In genomic region chr2:219252570-219252899, GRCh38 we compare ENCODE assay signal across 8 cellular contexts. TPM values are rescaled to one million over a fixed set of nuclear protein-coding genes. Genes with fewer than 3 reads are reported as not detected.
DNase-seq lines count a peak whose midpoint lies in the region; ATAC-seq, FAIRE-seq and TF ChIP-seq lines count a peak whose summit lies in the region.

No MANE protein-coding gene starts in this region.

- no peaks in the 10 kb centered on the region for H3K27me3 ChIP-seq in RWPE2 (ENCODE audit: insufficient read depth, poor library complexity, severe bottlenecking)
- H3K27me3 ChIP-seq in pancreas, result no peaks in the 10 kb centered on the region

- H3K27ac ChIP-seq in RWPE2 (ENCODE audit: poor library complexity, severe bottlenecking) (peak overlapping the region; percentile 97), pancreas (peak overlapping the region; percentile 13 to 89 (median 68))

- no peak for DNase-seq in RWPE2 (ENCODE audit: low spot score)
- peak in 1 of 3 experiments; percentile 34 for DNase-seq in effector memory CD8-positive, alpha-beta T cell
- DNase-seq in pancreas, result no peak
- no peak for DNase-seq in islet precursor cell
- DNase-seq in SIG-M5 (lab: John Stamatoyannopoulos, UW), result no peak
- no peak for DNase-seq in NCI-H226

- peaks cover 35% of the 10 kb centered on the region for H3K36me3 ChIP-seq in RWPE2 (ENCODE audit: low read depth)
- H3K36me3 ChIP-seq in pancreas, result peaks cover 0 to 5% (median 0%) of the 10 kb centered on the region in 3 donors

- H3K9me3 Mint-ChIP-seq in effector memory CD8-positive, alpha-beta T cell, result no peaks in the 10 kb centered on the region

- H3K4me3 Mint-ChIP-seq in effector memory CD8-positive, alpha-beta T cell, result peak overlapping the region; percentile 73 to 82

- intact Hi-C loops in pancreas (cut with DNase I), result no loop called here

- H3K4me1 ChIP-seq in RWPE2 (ENCODE audit: insufficient read depth, poor library complexity, severe bottlenecking), result peaks cover 43% of the 10 kb centered on the region
- peaks cover 26 to 52% (median 32%) of the 10 kb centered on the region in 3 donors for H3K4me1 ChIP-seq in pancreas

- peaks cover 69% of the 10 kb centered on the region for H3K36me3 Mint-ChIP-seq in effector memory CD8-positive, alpha-beta T cell (ENCODE audit: insufficient read depth)

- H3K27me3 Mint-ChIP-seq in effector memory CD8-positive, alpha-beta T cell, result no peaks in the 10 kb centered on the region

- 14 to 16% methylated on average over 9 of the region's 9 CpGs for WGBS in pancreas, 2 donors

- TF ChIP-seq CTCF in RWPE2 (IDR thresholded peaks at IDR 0.05; ENCODE audit: poor library complexity, severe bottlenecking), result no peak
- no peak for TF ChIP-seq CTCF in pancreas (IDR thresholded peaks at IDR 0.05)

- H3K4me1 Mint-ChIP-seq in effector memory CD8-positive, alpha-beta T cell (ENCODE audit: low read depth in 2 of 2), result peaks cover 57 to 61% of the 10 kb centered on the region in 2 donors

- H3K9me3 ChIP-seq in RWPE2 (ENCODE audit: severe bottlenecking), result no peaks in the 10 kb centered on the region
- no peaks in the 10 kb centered on the region for H3K9me3 ChIP-seq in pancreas

- ATAC-seq in GM19035 (IDR thresholded peaks at IDR 0.05; ENCODE audit: unreplicated experiment), result peak; percentile 0
- ATAC-seq in RWPE2 (ENCODE audit: low read depth), result no peak
- ATAC-seq in effector memory CD8-positive, alpha-beta T cell (replicated peaks), result peak; percentile 0
- ATAC-seq in pancreas, result no peak
- no peak for ATAC-seq in HG02938 (IDR thresholded peaks at IDR 0.05; ENCODE audit: unreplicated experiment)

- H3K4me3 ChIP-seq in RWPE2 (ENCODE audit: severe bottlenecking) (peak overlapping the region; percentile 67), pancreas (peak overlapping the region; percentile 58 to 82 (median 64))

- peak overlapping the region; percentile 87 to 96 for H3K27ac Mint-ChIP-seq in effector memory CD8-positive, alpha-beta T cell

- no peak for FAIRE-seq in pancreas (lab: Jason Lieb, UNC)

RNA-seq across cellular contexts. Expression of gene TUBA4B, which starts 0.5 kb away (rescaled TPM):
- total RNA-seq in pancreas, result not detected
- polyA plus RNA-seq in pancreas, result not detected

RNA-seq across cellular contexts. Expression of gene TUBA4A, which starts 1.2 kb away (rescaled TPM):
- 10 to 100 TPM; 12.2 to 19.5 (median 13.3) TPM for total RNA-seq in pancreas
- polyA plus RNA-seq in pancreas, result 10 to 100 TPM; 15.6 to 51.5 TPM

RNA-seq across cellular contexts. Expression of gene STK16, which starts 7.3 kb away (rescaled TPM):
- total RNA-seq in pancreas, result 10 to 100 TPM; 14.7 to 18.5 (median 16.8) TPM
- polyA plus RNA-seq in pancreas, result 10 to 100 TPM; 17.1 to 28.4 TPM

RNA-seq across cellular contexts. Expression of gene GLB1L, which starts 7.3 kb away (rescaled TPM):
- 1 to 10 TPM; 1.8 to 4.1 (median 2.3) TPM for total RNA-seq in pancreas
- polyA plus RNA-seq in pancreas, result 1 to 10 TPM; 4.3 to 6.9 TPM

RNA-seq across cellular contexts. Expression of gene ANKZF1, which starts 22.9 kb away (rescaled TPM):
- 10 to 100 TPM; 17.7 to 36.5 (median 28.7) TPM for total RNA-seq in pancreas
- polyA plus RNA-seq in pancreas, result 10 to 100 TPM; 66.0 to 85.0 TPM

Comparison
In these comparisons a context has a peak if more than half of its experiments do, and no peak if none do; other contexts are left out.
1. ATAC-seq: peak in GM19035 (single experiment) and effector memory CD8-positive, alpha-beta T cell (single experiment); none in RWPE2 (single experiment), pancreas (0 of 4) and HG02938 (single experiment).